Comparison of ENCODE assay signal across 1 cellular context in genomic region chr10:113061054-113061430, GRCh38.
TF ChIP-seq lines count a peak whose summit lies in the region.

No MANE protein-coding gene starts in this region.

TF ChIP-seq in K562, 482 proteins besides CTCF, POLR2A, EP300 and RAD21 (continued from another document):
- TF ChIP-seq ZEB2 (IDR thresholded peaks at IDR 0.05), result 0 out of 2 replicates have a peak, but pooled peaks have one; percentile 2
- peak; percentile 4 for TF ChIP-seq HMGN3 (IDR thresholded peaks at IDR 0.05; ENCODE audit: borderline replicate concordance, extremely low read depth, insufficient read length, low read depth, low read length)
- no peak for TF ChIP-seq LCOR (CRISPR knock-in tag; IDR thresholded peaks at IDR 0.05)
- TF ChIP-seq GATAD2B (IDR thresholded peaks at IDR 0.05; ENCODE audit: borderline replicate concordance), result 0 out of 2 replicates have a peak, but pooled peaks have one; percentile 3
- TF ChIP-seq LARP7 (IDR thresholded peaks at IDR 0.05), result no peak
- no peak for TF ChIP-seq SMARCB1 (IDR thresholded peaks at IDR 0.05; ENCODE audit: insufficient read length, low read depth)
TF ChIP-seq in K562: peak in this region for 6.
